ENCODE assay signal across 9 cellular contexts in genomic region chr20:49674383-49675352, GRCh38. TPM values are rescaled to one million over a fixed set of nuclear protein-coding genes. Genes with fewer than 3 reads are reported as not detected.
A peak's percentile ranks its signal among the peaks of the same experiment; 100 is the strongest.
DNase-seq lines count a peak whose midpoint lies in the region; ATAC-seq and TF ChIP-seq lines count a peak whose summit lies in the region.
"Had no signal": no experiment of that assay in that cellular context is flagged by ENCODE, and none has a peak within 500 bp of the region (broad histone marks: within the 10 kb centered on the region; RNA-seq: fewer than 3 reads in every experiment).

No MANE protein-coding gene starts in this region.

- ATAC-seq in HG03342 (IDR thresholded peaks at IDR 0.05; ENCODE audit: unreplicated experiment), result no peak

- H3K4me1 ChIP-seq in CD8-positive, alpha-beta memory T cell (ENCODE audit: insufficient read depth, low read length), result peaks cover 70% of the 10 kb centered on the region
- H3K4me1 ChIP-seq in ectodermal cell (ENCODE audit: control insufficient read depth, insufficient read depth, low read length), result peaks cover 48% of the 10 kb centered on the region

- TF ChIP-seq CTCF in nephron progenitor cell (IDR thresholded peaks at IDR 0.05), result no peak

- no peaks in the 10 kb centered on the region for H3K36me3 ChIP-seq in CD8-positive, alpha-beta memory T cell (ENCODE audit: insufficient read depth, low read length)
- no peaks in the 10 kb centered on the region for H3K36me3 ChIP-seq in ectodermal cell (ENCODE audit: control insufficient read depth, insufficient read depth, low read length)

- H3K4me1 Mint-ChIP-seq in CD8-positive, alpha-beta memory T cell, result peaks cover 82 to 93% (median 92%) of the 10 kb centered on the region in 3 donors
- peaks cover 87% of the 10 kb centered on the region for H3K4me1 Mint-ChIP-seq in nephron progenitor cell

- DNase-seq in CD8-positive, alpha-beta memory T cell, result no peak
- DNase-seq in LoVo (ENCODE audit: low spot score) (peak; percentile 93), nephron progenitor cell (no peak), cerebellar nuclear complex (lab: John Stamatoyannopoulos, UW) (no peak)
- DNase-seq in activated naive CD4-positive, alpha-beta T cell treated with anti-CD3 and anti-CD28 coated beads, Interleukin-2, amount 50 U/mL, for 16 hours, result no peak
- DNase-seq in stimulated activated naive CD4-positive, alpha-beta T cell (lab: John Stamatoyannopoulos, UW), result no peak
- DNase-seq: NCI-H748 treated with DMSO at 0.1 percent for 48 hours had no signal

- no peaks in the 10 kb centered on the region for H3K27me3 ChIP-seq in CD8-positive, alpha-beta memory T cell (ENCODE audit: insufficient read depth, low read length, poor library complexity, severe bottlenecking)
- no peaks in the 10 kb centered on the region for H3K27me3 ChIP-seq in ectodermal cell (ENCODE audit: control insufficient read depth, insufficient read depth, low read length, poor library complexity, severe bottlenecking)

- CTCF ChIA-PET in CD8-positive, alpha-beta memory T cell (lab: Charles Lee), result interaction anchor here (1.3 to 1.5 kb wide), 2 partner anchors 18 to 37 kb away, joined by 3 read pairs; no protein-coding TSS in a partner anchor

- no peaks in the 10 kb centered on the region for H3K27me3 Mint-ChIP-seq in CD8-positive, alpha-beta memory T cell
- H3K27me3 Mint-ChIP-seq in nephron progenitor cell (ENCODE audit: low read depth, poor library complexity), result no peaks in the 10 kb centered on the region

- peak overlapping the region; percentile 69 for H3K27ac ChIP-seq in CD8-positive, alpha-beta memory T cell (ENCODE audit: low read depth, low read length)
- H3K27ac ChIP-seq in ectodermal cell (ENCODE audit: insufficient read depth, low read depth, low read length, poor library complexity, severe bottlenecking), result peak overlapping the region; percentile 57

- no peaks in the 10 kb centered on the region for H3K9me3 ChIP-seq in CD8-positive, alpha-beta memory T cell (ENCODE audit: low read length)
- H3K9me3 ChIP-seq in ectodermal cell (ENCODE audit: control insufficient read depth, low read length), result no peaks in the 10 kb centered on the region

- H3K36me3 Mint-ChIP-seq in CD8-positive, alpha-beta memory T cell, result no peaks in the 10 kb centered on the region
- peaks cover 13% of the 10 kb centered on the region for H3K36me3 Mint-ChIP-seq in nephron progenitor cell (ENCODE audit: low read depth)

- H3K4me3 ChIP-seq in CD8-positive, alpha-beta memory T cell (ENCODE audit: low read length), result no peak overlapping the region
- H3K4me3 ChIP-seq in ectodermal cell (ENCODE audit: insufficient read depth, low read depth, low read length), result no peak overlapping the region

- H3K9me3 Mint-ChIP-seq in CD8-positive, alpha-beta memory T cell, result no peaks in the 10 kb centered on the region
- no peaks in the 10 kb centered on the region for H3K9me3 Mint-ChIP-seq in nephron progenitor cell

- peak overlapping the region; percentile 83 to 98 (median 94) for H3K27ac Mint-ChIP-seq in CD8-positive, alpha-beta memory T cell
- H3K27ac Mint-ChIP-seq in nephron progenitor cell, result peak overlapping the region; percentile 72

- WGBS in ectodermal cell, 2 experiments, result 72 to 85% methylated on average over 9 to 10 of the region's 10 CpGs

- POLR2A ChIA-PET in CD8-positive, alpha-beta memory T cell (lab: Charles Lee), result no interaction called here

- peak overlapping the region in 6 of 7 donors; percentile 59 to 80 (median 68) for H3K4me3 Mint-ChIP-seq in CD8-positive, alpha-beta memory T cell
- H3K4me3 Mint-ChIP-seq in nephron progenitor cell, result no peak overlapping the region

RNA-seq across cellular contexts. Expression of gene B4GALT5, which starts 39.0 kb away (rescaled TPM):
- 10 to 100 TPM; 37.5 to 39.1 TPM for total RNA-seq in CD8-positive, alpha-beta memory T cell
- polyA plus RNA-seq in CD8-positive, alpha-beta memory T cell, result 2.0 TPM
- polyA plus RNA-seq in ectodermal cell (2013, experiment 1 of 4), result 55.4 TPM
- 63.5 TPM for polyA plus RNA-seq in ectodermal cell (2013, experiment 2 of 4)
- 37.2 TPM for polyA plus RNA-seq in ectodermal cell (2013, experiment 3 of 4)
- 43.6 TPM for polyA plus RNA-seq in ectodermal cell (2013, experiment 4 of 4)
